ENCODE assay signal across 8 cellular contexts in the genomic region with DNA sequence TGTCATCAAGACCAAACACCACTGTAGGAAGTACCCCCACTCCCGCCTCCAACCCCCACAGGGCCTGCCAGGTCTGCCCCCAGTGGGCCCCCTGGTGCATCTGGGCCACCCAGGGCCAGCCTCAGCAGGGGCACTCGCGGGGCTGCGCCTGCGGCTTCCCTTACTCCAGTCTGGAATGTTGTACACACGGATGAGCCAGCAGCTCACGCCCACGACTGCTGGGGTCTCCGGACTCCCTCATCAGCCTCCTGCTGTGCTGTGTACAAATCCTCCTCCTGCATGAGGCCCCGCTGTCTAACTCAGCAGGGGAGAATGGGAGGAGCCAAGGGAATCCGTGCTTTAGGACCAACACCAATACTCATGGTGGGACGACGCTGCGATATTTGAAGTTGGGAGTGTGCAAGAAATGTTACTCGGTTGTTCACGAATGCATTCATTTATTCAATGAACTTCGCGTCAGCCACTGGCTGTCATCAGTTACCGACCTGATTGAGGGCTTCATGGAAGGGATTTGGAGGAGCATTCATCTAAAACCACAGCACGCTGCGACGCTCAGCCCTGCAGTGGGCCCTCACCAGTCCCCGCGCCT. TPM values are rescaled to one million over a fixed set of nuclear protein-coding genes. Genes with fewer than 3 reads are reported as not detected.
DNase-seq lines count a peak whose midpoint lies in the region; ATAC-seq, FAIRE-seq and TF ChIP-seq lines count a peak whose summit lies in the region.

No MANE protein-coding gene starts in this region.

- H3K9me3 Mint-ChIP-seq in stimulated activated effector memory CD8-positive, alpha-beta T cell treated with anti-CD3 and anti-CD28 coated beads, Interleukin-12 subunit alpha, Interleukin-12 subunit beta, amount 100 ng/mL, for 72 hours, result no peaks in the 10 kb centered on the region

- in situ Hi-C loops in GM12878 (cut with MboI), result no loop called here

- no peak for TF ChIP-seq CTCF in A549 (IDR thresholded peaks at IDR 0.05)
- TF ChIP-seq CTCF in GM12878 (IDR thresholded peaks at IDR 0.05 in 2 of 3, conservative IDR thresholded peaks at IDR 0.05 in 1 of 3; ENCODE audit: control insufficient read depth in 2 of 3, extremely low read depth in 1 of 3, insufficient read depth in 1 of 3, low read depth in 3 of 3, low read length in 3 of 3), result no peak

- no peaks in the 10 kb centered on the region for H4K20me1 ChIP-seq in GM12878 (ENCODE audit: control insufficient read depth, insufficient read depth)

- H3K9ac ChIP-seq in GM12878 (ENCODE audit: control insufficient read depth, insufficient read depth, low read length), result peak overlapping the region; percentile 93

- H3K4me1 ChIP-seq in A549, result peaks cover 21% of the 10 kb centered on the region; the same call in 2 of the 3 replicates
- peaks cover 11% of the 10 kb centered on the region; the same call in 1 of the 2 replicates for H3K4me1 ChIP-seq in GM12878 (ENCODE audit: control insufficient read depth, insufficient read depth, low read length)

- FAIRE-seq in A549 (lab: Jason Lieb, UNC) (no peak), GM12878 (lab: Jason Lieb, UNC) (peak; percentile 85)

- TF ChIP-seq EP300 in A549 (IDR thresholded peaks at IDR 0.05), result peak in 1 of 2 experiments; percentile 12; a peak in 1 of 5 replicates
- no peak for TF ChIP-seq EP300 in GM12878 (IDR thresholded peaks at IDR 0.05; ENCODE audit: borderline replicate concordance in 1 of 2, control insufficient read depth in 1 of 2, low read depth in 2 of 2, low read length in 2 of 2)

- SMC1A ChIA-PET in GM12878 (lab: Charles Lee; ENCODE audit: uncharacterized antibody, unreplicated experiment), result no interaction called here

- TF ChIP-seq RAD21 in A549 (conservative IDR thresholded peaks at IDR 0.05 in 1 of 2, IDR thresholded peaks at IDR 0.05 in 1 of 2) (no peak), GM12878 (IDR thresholded peaks at IDR 0.05; ENCODE audit: insufficient read depth, low read depth, low read length) (no peak)

- H3K79me2 ChIP-seq in GM12878 (ENCODE audit: control insufficient read depth, insufficient read depth, low read length), result peaks cover 39% of the 10 kb centered on the region

- H3K4me2 ChIP-seq in A549, result peak overlapping the region; percentile 82
- H3K4me2 ChIP-seq in GM12878 (ENCODE audit: control insufficient read depth, insufficient read depth), result peak overlapping the region; percentile 70

- H3K27ac ChIP-seq in A549 (peak overlapping the region; percentile 94 to 99), GM12878 (ENCODE audit: control insufficient read depth, insufficient read depth) (peak overlapping the region; percentile 72)

- RAD21 ChIA-PET in GM12878 (lab: Charles Lee; ENCODE audit: unreplicated experiment), result no interaction called here

- BruUV-seq in GM12878 (replicated peaks; lab: Mats Ljungman, UMichigan), result TSS peak; percentile 98

- WGBS in A549 (ENCODE audit: missing lambda C conversion rate), result 6% methylated on average over 15 of the region's 24 CpGs
- WGBS in GM12878 (ENCODE audit: insufficient coverage, insufficient replicate concordance, low lambda C conversion rate, missing lambda C conversion rate), result 21% methylated on average over 24 of the region's 24 CpGs

- peak overlapping the region; percentile 93 for H2AFZ ChIP-seq in GM12878 (ENCODE audit: control insufficient read depth, low read depth, low read length)

- no peaks in the 10 kb centered on the region; a peak in 1 of 4 replicates for H3K36me3 ChIP-seq in GM12878 (ENCODE audit: control insufficient read depth in 2 of 2, insufficient read depth in 2 of 2, low read length in 1 of 2)

- no peak for TF ChIP-seq POLR2A in A549 (IDR thresholded peaks at IDR 0.05; ENCODE audit: low read length)
- no peak for TF ChIP-seq POLR2A in GM12878 (IDR thresholded peaks at IDR 0.05; ENCODE audit: low read depth, low read length)

- H3K27me3 ChIP-seq in GM12878 (replicated peaks in 1 of 2; ENCODE audit: control insufficient read depth in 2 of 2, insufficient read depth in 2 of 2, low read length in 1 of 2), result no peaks in the 10 kb centered on the region

- H3K4me3 ChIP-seq in A549, result peak overlapping the region; percentile 85
- peak overlapping the region; percentile 85 for H3K4me3 ChIP-seq in GM08714 (ENCODE audit: low read length)
- H3K4me3 ChIP-seq in GM12878, result peak overlapping the region; percentile 95

- peaks cover 23% of the 10 kb centered on the region for H3K36me3 Mint-ChIP-seq in stimulated activated effector memory CD8-positive, alpha-beta T cell treated with anti-CD3 and anti-CD28 coated beads, Interleukin-12 subunit alpha, Interleukin-12 subunit beta, amount 100 ng/mL, for 72 hours

- POLR2A ChIA-PET in A549 (lab: Yijun Ruan, JAX) (no interaction called here), GM12878 (lab: Charles Lee) (no interaction called here)

- H3K4me1 Mint-ChIP-seq in stimulated activated effector memory CD8-positive, alpha-beta T cell treated with anti-CD3 and anti-CD28 coated beads, Interleukin-12 subunit alpha, Interleukin-12 subunit beta, amount 100 ng/mL, for 72 hours, result peaks cover 38% of the 10 kb centered on the region

- ATAC-seq in A549 (peak; percentile 58 to 63), HG02943 (IDR thresholded peaks at IDR 0.05; ENCODE audit: low read depth, unreplicated experiment) (peak; percentile 3), GM12878 (peak; percentile 35)
- ATAC-seq in stimulated activated effector memory CD8-positive, alpha-beta T cell treated with anti-CD3 and anti-CD28 coated beads, Interleukin-12 subunit alpha, Interleukin-12 subunit beta, amount 100 ng/mL, for 72 hours, result peak; percentile 26

- DNase-seq in A549 (ENCODE audit: low read depth in 1 of 2, low spot score in 1 of 2) (peak; percentile 50 to 54), NCI-H69 (lab: John Stamatoyannopoulos, UW) (peak; percentile 77), GM12878 (ENCODE audit: low read depth, low spot score) (no peak), inferior parietal cortex (ENCODE audit: extremely low spot score) (peak; percentile 40), NCI-H1436 (lab: John Stamatoyannopoulos, UW) (no peak)
- no peak for DNase-seq in stimulated activated effector memory CD8-positive, alpha-beta T cell treated with anti-CD3 and anti-CD28 coated beads, Interleukin-12 subunit alpha, Interleukin-12 subunit beta, amount 100 ng/mL, for 72 hours (ENCODE audit: low spot score in 2 of 2)

- CTCF ChIA-PET in A549 (lab: Yijun Ruan, JAX) (interaction anchor here (0.9 kb wide), 1 partner anchor 359 kb away, joined by 3 read pairs; no protein-coding TSS in a partner anchor), GM12878 (lab: Yijun Ruan, JAX) (no interaction called here)

- H3K9me3 ChIP-seq in A549 (no peaks in the 10 kb centered on the region), GM12878 (replicated peaks; ENCODE audit: control insufficient read depth, insufficient read depth, low read length) (no peaks in the 10 kb centered on the region; the same call in 2 of the 3 replicates)

- intact Hi-C loops in GM12878 (cut with micrococcal nuclease; ENCODE audit: unreplicated experiment), result no loop called here

- peak overlapping the region; percentile 93 for H3K27ac Mint-ChIP-seq in stimulated activated effector memory CD8-positive, alpha-beta T cell treated with anti-CD3 and anti-CD28 coated beads, Interleukin-12 subunit alpha, Interleukin-12 subunit beta, amount 100 ng/mL, for 72 hours

- peak overlapping the region; percentile 82 for H3K4me3 Mint-ChIP-seq in stimulated activated effector memory CD8-positive, alpha-beta T cell treated with anti-CD3 and anti-CD28 coated beads, Interleukin-12 subunit alpha, Interleukin-12 subunit beta, amount 100 ng/mL, for 72 hours

TF ChIP-seq in A549, 52 proteins besides CTCF, POLR2A, EP300 and RAD21 (continues in another document):
- TF ChIP-seq HOXB13 (CRISPR knock-in tag; IDR thresholded peaks at IDR 0.05; ENCODE audit: low read depth) (no peak), BHLHE40 (IDR thresholded peaks at IDR 0.05; ENCODE audit: low read depth, low read length) (no peak)

TF ChIP-seq in GM12878, 131 proteins besides CTCF, POLR2A, EP300 and RAD21 (continues in another document):
- TF ChIP-seq SMARCA5 (IDR thresholded peaks at IDR 0.05), result 0 out of 2 replicates have a peak, but pooled peaks have one; percentile 22
- no peak for TF ChIP-seq TBL1XR1 (IDR thresholded peaks at IDR 0.05; ENCODE audit: low read depth, low read length)
- TF ChIP-seq, protein P1, sequence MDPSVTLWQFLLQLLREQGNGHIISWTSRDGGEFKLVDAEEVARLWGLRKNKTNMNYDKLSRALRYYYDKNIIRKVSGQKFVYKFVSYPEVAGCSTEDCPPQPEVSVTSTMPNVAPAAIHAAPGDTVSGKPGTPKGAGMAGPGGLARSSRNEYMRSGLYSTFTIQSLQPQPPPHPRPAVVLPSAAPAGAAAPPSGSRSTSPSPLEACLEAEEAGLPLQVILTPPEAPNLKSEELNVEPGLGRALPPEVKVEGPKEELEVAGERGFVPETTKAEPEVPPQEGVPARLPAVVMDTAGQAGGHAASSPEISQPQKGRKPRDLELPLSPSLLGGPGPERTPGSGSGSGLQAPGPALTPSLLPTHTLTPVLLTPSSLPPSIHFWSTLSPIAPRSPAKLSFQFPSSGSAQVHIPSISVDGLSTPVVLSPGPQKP (IDR thresholded peaks at IDR 0.05; ENCODE audit: low read depth, low read length), result no peak
- TF ChIP-seq STAT1 (conservative IDR thresholded peaks at IDR 0.05), result no peak
- TF ChIP-seq MEF2B (IDR thresholded peaks at IDR 0.05; ENCODE audit: partially characterized antibody, poor library complexity, severe bottlenecking), result no peak

RNA-seq across cellular contexts. Expression of a gene that starts 0.7 kb away (rescaled TPM):
- polyA plus RNA-seq in A549 (2011; rRNA removed) (40.1 and 42.7 TPM in 2 replicates), A549 (2017; fragmentation: RNase III; extraction: RNeasy Plus Mini Kit Qiagen cat#74134 plus additional on column Dnase treatment) (24.6 to 26.8 TPM (median 26.0 TPM) in 3 replicates), GM12878 (2011; rRNA removed) (13.7 and 22.7 TPM in 2 replicates), GM12878 (2014; fragmentation: Illumina TruSeq; extraction: Trizol) (9.5 and 17.4 TPM in 2 replicates), GM12878 (2014; fragmentation: Nextera tagmentation; extraction: Ambion mirVana) (10 to 100 TPM in 1 of 2 experiments, 1 to 10 TPM in 1; 5.2 to 16.2 TPM), GM12878 (2014; rRNA removed) (31.2 and 37.3 TPM in 2 replicates), GM12878 (2016; fragmentation: Nextera tagmentation; extraction: Ambion mirVana) (10 to 100 TPM; 28.8 to 29.5 TPM)
- polyA plus RNA-seq in A549 (2012; cell fraction: cytosol; rRNA removed), result 51.7 and 54.1 TPM in 2 replicates
- polyA plus RNA-seq in A549 (2012; cell fraction: nucleus; rRNA removed), result 53.6 and 61.9 TPM in 2 replicates
- polyA minus RNA-seq in A549 (2011; rRNA and poly(A)+ RNA removed), result 24.9 and 38.0 TPM in 2 replicates
- total RNA-seq in GM12878 (2013; cell fraction: nucleolus; rRNA removed), result 26.9 and 29.8 TPM in 2 replicates
- total RNA-seq in GM12878 (2014; rRNA removed) (18.4 and 30.0 TPM in 2 replicates), GM12878 (2014; rRNA removed; fragmentation: Illumina TruSeq; extraction: Trizol) (13.7 and 16.3 TPM in 2 replicates), GM12878 (2021) (31.2 and 34.2 TPM in 2 replicates)
- polyA plus RNA-seq in GM12878 (2011; ENCODE audit: low read depth), result 13.1 TPM
- 29.7 and 34.0 TPM in 2 replicates for polyA plus RNA-seq in GM12878 (2011; cell fraction: cytosol; rRNA removed)
- 54.1 and 64.5 TPM in 2 replicates for polyA plus RNA-seq in GM12878 (2011; cell fraction: nucleus; rRNA removed)
- polyA plus RNA-seq in GM12878 (2012), result 20.1 and 21.5 TPM in 2 replicates
- 12.9 and 21.5 TPM in 2 replicates for polyA minus RNA-seq in GM12878 (2011; rRNA and poly(A)+ RNA removed)
- 10.4 and 13.1 TPM in 2 replicates for polyA minus RNA-seq in GM12878 (2011; cell fraction: cytosol; rRNA and poly(A)+ RNA removed)
- polyA minus RNA-seq in GM12878 (2011; cell fraction: nucleus; rRNA and poly(A)+ RNA removed), result 14.1 and 24.8 TPM in 2 replicates

Comparison
In these comparisons a context has a peak if more than half of its experiments do, and no peak if none do; other contexts are left out.
1. ATAC-seq: peak in every context shown above with its lines; median percentile 60 in A549; 35 in GM12878; 26 in stimulated activated effector memory CD8-positive, alpha-beta T cell treated with anti-CD3 and anti-CD28 coated beads, Interleukin-12 subunit alpha, Interleukin-12 subunit beta, amount 100 ng/mL, for 72 hours; 3 in HG02943.
2. DNase-seq: peak in A549 (2 of 2), NCI-H69 (single experiment) and inferior parietal cortex (single experiment); none in GM12878 (single experiment), stimulated activated effector memory CD8-positive, alpha-beta T cell treated with anti-CD3 and anti-CD28 coated beads, Interleukin-12 subunit alpha, Interleukin-12 subunit beta, amount 100 ng/mL, for 72 hours (0 of 2) and NCI-H1436 (single experiment).
3. Peak in every context shown above with its lines, with median percentiles within 50 percentile points of each other: H3K4me3 ChIP-seq.